Comparison of ENCODE assay signal across 1 cellular context in genomic region chr10:73590881-73591577, GRCh38.
TF ChIP-seq lines count a peak whose summit lies in the region.

A gene with protein sequence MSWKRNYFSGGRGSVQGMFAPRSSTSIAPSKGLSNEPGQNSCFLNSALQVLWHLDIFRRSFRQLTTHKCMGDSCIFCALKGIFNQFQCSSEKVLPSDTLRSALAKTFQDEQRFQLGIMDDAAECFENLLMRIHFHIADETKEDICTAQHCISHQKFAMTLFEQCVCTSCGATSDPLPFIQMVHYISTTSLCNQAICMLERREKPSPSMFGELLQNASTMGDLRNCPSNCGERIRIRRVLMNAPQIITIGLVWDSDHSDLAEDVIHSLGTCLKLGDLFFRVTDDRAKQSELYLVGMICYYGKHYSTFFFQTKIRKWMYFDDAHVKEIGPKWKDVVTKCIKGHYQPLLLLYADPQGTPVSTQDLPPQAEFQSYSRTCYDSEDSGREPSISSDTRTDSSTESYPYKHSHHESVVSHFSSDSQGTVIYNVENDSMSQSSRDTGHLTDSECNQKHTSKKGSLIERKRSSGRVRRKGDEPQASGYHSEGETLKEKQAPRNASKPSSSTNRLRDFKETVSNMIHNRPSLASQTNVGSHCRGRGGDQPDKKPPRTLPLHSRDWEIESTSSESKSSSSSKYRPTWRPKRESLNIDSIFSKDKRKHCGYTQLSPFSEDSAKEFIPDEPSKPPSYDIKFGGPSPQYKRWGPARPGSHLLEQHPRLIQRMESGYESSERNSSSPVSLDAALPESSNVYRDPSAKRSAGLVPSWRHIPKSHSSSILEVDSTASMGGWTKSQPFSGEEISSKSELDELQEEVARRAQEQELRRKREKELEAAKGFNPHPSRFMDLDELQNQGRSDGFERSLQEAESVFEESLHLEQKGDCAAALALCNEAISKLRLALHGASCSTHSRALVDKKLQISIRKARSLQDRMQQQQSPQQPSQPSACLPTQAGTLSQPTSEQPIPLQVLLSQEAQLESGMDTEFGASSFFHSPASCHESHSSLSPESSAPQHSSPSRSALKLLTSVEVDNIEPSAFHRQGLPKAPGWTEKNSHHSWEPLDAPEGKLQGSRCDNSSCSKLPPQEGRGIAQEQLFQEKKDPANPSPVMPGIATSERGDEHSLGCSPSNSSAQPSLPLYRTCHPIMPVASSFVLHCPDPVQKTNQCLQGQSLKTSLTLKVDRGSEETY (N-terminal part only) (minus strand): TSS chr10:73591342. CDS start chr10:73575658, 15,684 bp downstream.

TF ChIP-seq in HCT116, 20 proteins besides CTCF, POLR2A, EP300 and RAD21 (continued from another document):
- TF ChIP-seq CBX3 (IDR thresholded peaks at IDR 0.05; ENCODE audit: low read depth), result no peak
- no peak for TF ChIP-seq ZFX (IDR thresholded peaks at IDR 0.05)
- no peak for TF ChIP-seq EZH2 (IDR thresholded peaks at IDR 0.05)
